In genomic region chr10:46002189-46002687, GRCh38 we compare ENCODE assay signal across 16 cellular contexts. TPM values are rescaled to one million over a fixed set of nuclear protein-coding genes. Genes with fewer than 3 reads are reported as not detected.
DNase-seq lines count a peak whose midpoint lies in the region; ATAC-seq, FAIRE-seq and TF ChIP-seq lines count a peak whose summit lies in the region.
"Not testable (repeated sequence)": the region's sequence is repeated elsewhere in the genome, so short reads cannot be mapped to it uniquely, and the experiment has no call there.
"Had no signal": no experiment of that assay in that cellular context is flagged by ENCODE, and none has a peak within 500 bp of the region (broad histone marks: within the 10 kb centered on the region; RNA-seq: fewer than 3 reads in every experiment).

No MANE protein-coding gene starts in this region.

- 0 out of 2 replicates have a peak overlapping the region, but pooled peaks have one; percentile 7 for H3K4me2 ChIP-seq in HepG2 (ENCODE audit: low read depth, low read length)
- not testable (repeated sequence) for H3K4me2 ChIP-seq in osteoblast (ENCODE audit: insufficient read depth, low read length)

- peaks cover 11% of the 10 kb centered on the region for H3K9me3 Mint-ChIP-seq in Caco-2 (ENCODE audit: unreplicated experiment)
- peaks cover 12% of the 10 kb centered on the region for H3K9me3 Mint-ChIP-seq in WTC11
- H3K9me3 Mint-ChIP-seq in activated naive CD4-positive, alpha-beta T cell treated with anti-CD3 and anti-CD28 coated beads, Interleukin-2, amount 50 U/mL, for 72 hours; immature natural killer cell; stimulated activated naive CD8-positive, alpha-beta T cell treated with anti-CD3 and anti-CD28 coated beads, Interleukin-15, Interleukin-2, amounts not matched to agents 100 ng/mL and 50 ng/mL, for 24 hours: not testable (repeated sequence)

- not testable (repeated sequence) for H3K9me3 ChIP-seq in Caco-2; HepG2 (ENCODE audit: low read length); osteoblast (ENCODE audit: low read depth, low read length)

- not testable (repeated sequence) for BruUV-seq in Caco-2 (replicated peaks; lab: Mats Ljungman, UMichigan); HepG2 (replicated peaks; lab: Mats Ljungman, UMichigan)

- not testable (repeated sequence) for H3K27me3 Mint-ChIP-seq in Caco-2 (ENCODE audit: insufficient read depth, unreplicated experiment); WTC11 (ENCODE audit: low read depth); immature natural killer cell (ENCODE audit: low read depth in 3 of 3); stimulated activated naive CD8-positive, alpha-beta T cell treated with anti-CD3 and anti-CD28 coated beads, Interleukin-15, Interleukin-2, amounts not matched to agents 100 ng/mL and 50 ng/mL, for 24 hours

- POLR2A ChIA-PET in Caco-2 (lab: Charles Lee): not testable (repeated sequence)
- POLR2A ChIA-PET in WTC11 (lab: Charles Lee) (interaction anchor here (0.6 kb wide), 1 partner anchor 12 kb away, joined by 4 read pairs; no protein-coding TSS in a partner anchor), HepG2 (lab: Yijun Ruan, JAX) (interaction anchor here (0.9 to 10.6 kb wide), 5 partner anchors 13 to 50 kb away, joined by 4 to 147 read pairs (median 7); no protein-coding TSS in a partner anchor)

- not testable (repeated sequence) for TF ChIP-seq POLR2A in HepG2 (IDR thresholded peaks at IDR 0.05; ENCODE audit: insufficient read depth in 1 of 2, low read depth in 2 of 2, low read length in 2 of 2)

- H3K4me1 Mint-ChIP-seq in Caco-2 (ENCODE audit: low read depth, unreplicated experiment) (peaks cover 27% of the 10 kb centered on the region), WTC11 (peaks cover 24% of the 10 kb centered on the region)
- not testable (repeated sequence) for H3K4me1 Mint-ChIP-seq in immature natural killer cell; stimulated activated naive CD8-positive, alpha-beta T cell treated with anti-CD3 and anti-CD28 coated beads, Interleukin-15, Interleukin-2, amounts not matched to agents 100 ng/mL and 50 ng/mL, for 24 hours (ENCODE audit: low read depth)

- not testable (repeated sequence) for H3K36me3 ChIP-seq in Caco-2 (ENCODE audit: control insufficient read depth, insufficient read depth, low read length)
- H3K36me3 ChIP-seq in HepG2 (replicated peaks in 1 of 2; ENCODE audit: control insufficient read depth in 1 of 2, insufficient read depth in 2 of 2, low read length in 2 of 2) (peaks cover 4 to 46% of the 10 kb centered on the region in 2 experiments), osteoblast (ENCODE audit: insufficient read depth, low read length) (peaks cover 76% of the 10 kb centered on the region)

- TF ChIP-seq RAD21 in HepG2 (CRISPR knock-in tag; IDR thresholded peaks at IDR 0.05): not testable (repeated sequence)

- not testable (repeated sequence) for H3K9ac ChIP-seq in HepG2 (ENCODE audit: insufficient read depth, low read depth, low read length)

- not testable (repeated sequence) for H2AFZ ChIP-seq in HepG2 (ENCODE audit: low read length); osteoblast (ENCODE audit: low read length)

- not testable (repeated sequence) for ATAC-seq in WTC11; activated naive CD4-positive, alpha-beta T cell treated with anti-CD3 and anti-CD28 coated beads, Interleukin-2, amount 50 U/mL, for 72 hours
- ATAC-seq in HepG2: peak; percentile 19

- H3K27me3 ChIP-seq in Caco-2 (replicated peaks; ENCODE audit: control insufficient read depth, insufficient read depth, low read length); HepG2 (ENCODE audit: control insufficient read depth in 1 of 2, insufficient read depth in 2 of 2, low read length in 2 of 2); osteoblast (ENCODE audit: insufficient read depth, low read length): not testable (repeated sequence)

- H3K36me3 Mint-ChIP-seq in Caco-2 (ENCODE audit: insufficient read depth, unreplicated experiment): peaks cover 96% of the 10 kb centered on the region
- H3K36me3 Mint-ChIP-seq in WTC11: peaks cover 81% of the 10 kb centered on the region
- H3K36me3 Mint-ChIP-seq in activated naive CD4-positive, alpha-beta T cell treated with anti-CD3 and anti-CD28 coated beads, Interleukin-2, amount 50 U/mL, for 72 hours: peaks cover 19 to 46% of the 10 kb centered on the region in 2 donors
- H3K36me3 Mint-ChIP-seq in immature natural killer cell: peaks cover 16 to 37% (median 21%) of the 10 kb centered on the region in 3 donors
- H3K36me3 Mint-ChIP-seq in stimulated activated naive CD8-positive, alpha-beta T cell treated with anti-CD3 and anti-CD28 coated beads, Interleukin-15, Interleukin-2, amounts not matched to agents 100 ng/mL and 50 ng/mL, for 24 hours (ENCODE audit: low read depth): peaks cover 79% of the 10 kb centered on the region

- not testable (repeated sequence) for H3K4me3 Mint-ChIP-seq in Caco-2 (ENCODE audit: unreplicated experiment); WTC11; immature natural killer cell; stimulated activated naive CD8-positive, alpha-beta T cell treated with anti-CD3 and anti-CD28 coated beads, Interleukin-15, Interleukin-2, amounts not matched to agents 100 ng/mL and 50 ng/mL, for 24 hours

- CTCF ChIA-PET in Caco-2 (lab: Charles Lee): interaction anchor here (1.3 kb wide), 1 partner anchor 21 kb away, joined by 6 read pairs; no protein-coding TSS in a partner anchor
- CTCF ChIA-PET in WTC11 (lab: Charles Lee); HepG2 (lab: Yijun Ruan, JAX; ENCODE audit: low intra/inter-chr PET ratio, low total read pairs): not testable (repeated sequence)

- 50% methylated on average over 7 of the region's 7 CpGs for WGBS in HepG2 (ENCODE audit: low lambda C conversion rate)

- FAIRE-seq in HepG2 (lab: Jason Lieb, UNC): not testable (repeated sequence)

- H3K4me1 ChIP-seq in Caco-2 (peaks cover 26% of the 10 kb centered on the region), HepG2 (ENCODE audit: insufficient read depth, low read length) (peaks cover 84% of the 10 kb centered on the region), osteoblast (ENCODE audit: insufficient read depth, low read length) (peaks cover 24% of the 10 kb centered on the region)

- DNase-seq in Caco-2; WTC11 (ENCODE audit: low spot score); activated naive CD4-positive, alpha-beta T cell treated with anti-CD3 and anti-CD28 coated beads, Interleukin-2, amount 50 U/mL, for 72 hours (ENCODE audit: low spot score in 2 of 2); immature natural killer cell; osteoblast (ENCODE audit: insufficient read length, low spot score, missing footprints): not testable (repeated sequence)
- peak; percentile 85 for DNase-seq in HepG2 (ENCODE audit: low spot score)

- TF ChIP-seq EP300 in HepG2 (IDR thresholded peaks at IDR 0.05; ENCODE audit: low read depth in 2 of 2, low read length in 2 of 2): peak in 1 of 2 experiments; percentile 75; a peak in 2 of 4 replicates
- TF ChIP-seq EP300 in HepG2 (CRISPR knock-in tag; IDR thresholded peaks at IDR 0.05; ENCODE audit: borderline replicate concordance): not testable (repeated sequence)

- not testable (repeated sequence) for H3K4me3 ChIP-seq in Caco-2 (ENCODE audit: low read depth, low read length); HepG2 (replicated peaks in 1 of 3; ENCODE audit: insufficient read depth in 1 of 3, low read depth in 2 of 3, low read length in 3 of 3); osteoblast (ENCODE audit: insufficient read depth, low read length)

- not testable (repeated sequence) for H4K20me1 ChIP-seq in HepG2 (ENCODE audit: insufficient read depth, low read length)
- H4K20me1 ChIP-seq in osteoblast (ENCODE audit: insufficient read depth, low read length): peaks cover 21% of the 10 kb centered on the region

- peak overlapping the region; percentile 56 for H3K27ac ChIP-seq in HepG2 (ENCODE audit: extremely low read length, insufficient read depth, low read length)
- peak overlapping the region; percentile 11 for H3K27ac ChIP-seq in osteoblast (ENCODE audit: low read depth, low read length)

- TF ChIP-seq CTCF in Caco-2 (IDR thresholded peaks at IDR 0.05; ENCODE audit: insufficient read depth in 1 of 2, low read depth in 1 of 2, low read length in 1 of 2, severe bottlenecking in 1 of 2, unreplicated experiment in 1 of 2); WTC11 (IDR thresholded peaks at IDR 0.05); HepG2 (CRISPR knock-in tag; IDR thresholded peaks at IDR 0.05); osteoblast (IDR thresholded peaks at IDR 0.05; ENCODE audit: extremely low read depth, low read depth, low read length): not testable (repeated sequence)

- intact Hi-C loops in Caco-2 (cut with micrococcal nuclease; ENCODE audit: unreplicated experiment); HepG2 (cut with micrococcal nuclease; ENCODE audit: unreplicated experiment): not testable (repeated sequence)

- H3K27ac Mint-ChIP-seq in Caco-2 (ENCODE audit: unreplicated experiment) (peak overlapping the region; percentile 46), immature natural killer cell (peak overlapping the region in 5 of 6 donors; percentile 5 to 61 (median 24))
- H3K27ac Mint-ChIP-seq in WTC11: not testable (repeated sequence)
- peak overlapping the region; percentile 39 to 71 for H3K27ac Mint-ChIP-seq in activated naive CD4-positive, alpha-beta T cell treated with anti-CD3 and anti-CD28 coated beads, Interleukin-2, amount 50 U/mL, for 72 hours
- H3K27ac Mint-ChIP-seq in stimulated activated naive CD8-positive, alpha-beta T cell treated with anti-CD3 and anti-CD28 coated beads, Interleukin-15, Interleukin-2, amounts not matched to agents 100 ng/mL and 50 ng/mL, for 24 hours: peak overlapping the region; percentile 67

- H3K79me2 ChIP-seq in HepG2 (ENCODE audit: insufficient read depth, low read length): not testable (repeated sequence)
- peaks cover 16% of the 10 kb centered on the region for H3K79me2 ChIP-seq in osteoblast (ENCODE audit: insufficient read depth, low read length)

- in situ Hi-C loops in HepG2 (cut with HindIII; ENCODE audit: extremely low pct_ligation_motif_present, low pct_unique_long_range_greater_than_20kb): not testable (repeated sequence)

RNA-seq across cellular contexts. Expression of gene NCOA4, which starts 28.2 kb away (rescaled TPM):
- total RNA-seq in Caco-2 (2022): 139 and 142 TPM in 2 replicates
- total RNA-seq in WTC11 (2021): 64.6 to 69.4 TPM (median 64.7 TPM) in 3 replicates
- total RNA-seq in activated naive CD4-positive, alpha-beta T cell treated with anti-CD3 and anti-CD28 coated beads, Interleukin-2, amount 50 U/mL, for 72 hours: 100 to 1,000 TPM in 1 of 2 donors, 10 to 100 TPM in 1; 90.0 to 128 TPM
- polyA plus RNA-seq in immature natural killer cell: 100 to 1,000 TPM; 188 to 323 (median 196) TPM
- 306 and 519 TPM in 2 replicates for total RNA-seq in HepG2 (2016; rRNA removed; fragmentation: Illumina TruSeq; extraction: Trizol)
- total RNA-seq in HepG2 (2016; cell fraction: cytosol; rRNA removed; fragmentation: Illumina TruSeq; extraction: Trizol; ENCODE audit: low read depth): 41.5 and 47.9 TPM in 2 replicates
- 301 and 511 TPM in 2 replicates for total RNA-seq in HepG2 (2016; cell fraction: insoluble cytoplasmic fraction; rRNA removed; fragmentation: Illumina TruSeq; extraction: Trizol)
- total RNA-seq in HepG2 (2016; cell fraction: membrane; rRNA removed; fragmentation: Illumina TruSeq; extraction: Trizol): 139 and 156 TPM in 2 replicates
- total RNA-seq in HepG2 (2016; cell fraction: nucleus; rRNA removed; fragmentation: Illumina TruSeq; extraction: Trizol): 164 and 168 TPM in 2 replicates
- 324 and 400 TPM in 2 replicates for polyA plus RNA-seq in HepG2 (2011; rRNA removed)
- polyA plus RNA-seq in HepG2 (2011; cell fraction: cytosol; rRNA removed): 198 and 289 TPM in 2 replicates
- 115 and 150 TPM in 2 replicates for polyA plus RNA-seq in HepG2 (2011; cell fraction: nucleus; rRNA removed)
- 250 and 343 TPM in 2 replicates for polyA plus RNA-seq in HepG2 (2012)
- 15.2 and 17.3 TPM in 2 replicates for polyA plus RNA-seq in HepG2 (2016; cell fraction: cytosol; fragmentation: Illumina TruSeq; extraction: Trizol; ENCODE audit: low read depth)
- polyA plus RNA-seq in HepG2 (2016; cell fraction: insoluble cytoplasmic fraction; fragmentation: Illumina TruSeq; extraction: Trizol; ENCODE audit: low read depth): 352 and 368 TPM in 2 replicates
- polyA plus RNA-seq in HepG2 (2016; cell fraction: membrane; fragmentation: Illumina TruSeq; extraction: Trizol; ENCODE audit: low read depth): 48.5 and 57.6 TPM in 2 replicates
- polyA plus RNA-seq in HepG2 (2016; cell fraction: nucleus; fragmentation: Illumina TruSeq; extraction: Trizol; ENCODE audit: insufficient read depth, low read depth): 161 and 162 TPM in 2 replicates
- 203 and 487 TPM in 2 replicates for polyA minus RNA-seq in HepG2 (2011; rRNA and poly(A)+ RNA removed; ENCODE audit: low replicate concordance)
- 356 and 419 TPM in 2 replicates for polyA minus RNA-seq in HepG2 (2011; cell fraction: cytosol; rRNA and poly(A)+ RNA removed)
- polyA minus RNA-seq in HepG2 (2011; cell fraction: nucleus; rRNA and poly(A)+ RNA removed): 163 and 303 TPM in 2 replicates
- total RNA-seq in osteoblast: 260 TPM in 2 replicates

RNA-seq across cellular contexts. Expression of gene TIMM23, which starts 29.9 kb away (rescaled TPM):
- total RNA-seq in Caco-2 (2022): 141 and 142 TPM in 2 replicates
- 84.8 to 99.0 TPM (median 86.8 TPM) in 3 replicates for total RNA-seq in WTC11 (2021)
- 10 to 100 TPM; 49.6 to 70.6 TPM for total RNA-seq in activated naive CD4-positive, alpha-beta T cell treated with anti-CD3 and anti-CD28 coated beads, Interleukin-2, amount 50 U/mL, for 72 hours
- polyA plus RNA-seq in immature natural killer cell: 10 to 100 TPM; 51.5 to 84.7 (median 70.4) TPM
- total RNA-seq in HepG2 (2016; rRNA removed; fragmentation: Illumina TruSeq; extraction: Trizol): 98.6 and 105 TPM in 2 replicates
- total RNA-seq in HepG2 (2016; cell fraction: cytosol; rRNA removed; fragmentation: Illumina TruSeq; extraction: Trizol; ENCODE audit: low read depth): 38.4 and 41.4 TPM in 2 replicates
- total RNA-seq in HepG2 (2016; cell fraction: insoluble cytoplasmic fraction; rRNA removed; fragmentation: Illumina TruSeq; extraction: Trizol): 102 and 111 TPM in 2 replicates
- total RNA-seq in HepG2 (2016; cell fraction: membrane; rRNA removed; fragmentation: Illumina TruSeq; extraction: Trizol): 49.4 and 51.1 TPM in 2 replicates
- 65.9 and 68.3 TPM in 2 replicates for total RNA-seq in HepG2 (2016; cell fraction: nucleus; rRNA removed; fragmentation: Illumina TruSeq; extraction: Trizol)
- polyA plus RNA-seq in HepG2 (2011; rRNA removed): 59.1 and 80.2 TPM in 2 replicates
- 55.4 and 78.1 TPM in 2 replicates for polyA plus RNA-seq in HepG2 (2011; cell fraction: cytosol; rRNA removed)
- polyA plus RNA-seq in HepG2 (2011; cell fraction: nucleus; rRNA removed): 19.7 and 23.5 TPM in 2 replicates
- 63.5 and 76.7 TPM in 2 replicates for polyA plus RNA-seq in HepG2 (2012)
- 32.7 and 33.7 TPM in 2 replicates for polyA plus RNA-seq in HepG2 (2016; cell fraction: cytosol; fragmentation: Illumina TruSeq; extraction: Trizol; ENCODE audit: low read depth)
- 126 and 140 TPM in 2 replicates for polyA plus RNA-seq in HepG2 (2016; cell fraction: insoluble cytoplasmic fraction; fragmentation: Illumina TruSeq; extraction: Trizol; ENCODE audit: low read depth)
- polyA plus RNA-seq in HepG2 (2016; cell fraction: membrane; fragmentation: Illumina TruSeq; extraction: Trizol; ENCODE audit: low read depth): 42.9 and 45.4 TPM in 2 replicates
- 119 and 120 TPM in 2 replicates for polyA plus RNA-seq in HepG2 (2016; cell fraction: nucleus; fragmentation: Illumina TruSeq; extraction: Trizol; ENCODE audit: insufficient read depth, low read depth)
- polyA minus RNA-seq in HepG2 (2011; rRNA and poly(A)+ RNA removed; ENCODE audit: low replicate concordance): 27.0 and 73.4 TPM in 2 replicates
- polyA minus RNA-seq in HepG2 (2011; cell fraction: cytosol; rRNA and poly(A)+ RNA removed): 35.2 and 36.4 TPM in 2 replicates
- polyA minus RNA-seq in HepG2 (2011; cell fraction: nucleus; rRNA and poly(A)+ RNA removed): 32.4 and 33.3 TPM in 2 replicates
- total RNA-seq in osteoblast: 60.4 and 62.6 TPM in 2 replicates

RNA-seq across cellular contexts. Expression of gene MSMB, which starts 43.8 kb away (rescaled TPM):
- 0.84 and 4.0 TPM in 2 replicates for total RNA-seq in Caco-2 (2022)
- not detected in 3 replicates for total RNA-seq in WTC11 (2021)
- not detected for total RNA-seq in activated naive CD4-positive, alpha-beta T cell treated with anti-CD3 and anti-CD28 coated beads, Interleukin-2, amount 50 U/mL, for 72 hours
- polyA plus RNA-seq in immature natural killer cell: not detected
- not detected in 2 replicates for total RNA-seq in HepG2 (2016; rRNA removed; fragmentation: Illumina TruSeq; extraction: Trizol)
- total RNA-seq in HepG2 (2016; cell fraction: cytosol; rRNA removed; fragmentation: Illumina TruSeq; extraction: Trizol; ENCODE audit: low read depth): not detected in 2 replicates
- total RNA-seq in HepG2 (2016; cell fraction: insoluble cytoplasmic fraction; rRNA removed; fragmentation: Illumina TruSeq; extraction: Trizol): not detected in 2 replicates
- total RNA-seq in HepG2 (2016; cell fraction: membrane; rRNA removed; fragmentation: Illumina TruSeq; extraction: Trizol): not detected in 2 replicates
- total RNA-seq in HepG2 (2016; cell fraction: nucleus; rRNA removed; fragmentation: Illumina TruSeq; extraction: Trizol): not detected in 2 replicates
- polyA plus RNA-seq in HepG2 (2011; rRNA removed): 0.84 and 1.3 TPM in 2 replicates
- not detected in 2 replicates for polyA plus RNA-seq in HepG2 (2011; cell fraction: cytosol; rRNA removed)
- polyA plus RNA-seq in HepG2 (2011; cell fraction: nucleus; rRNA removed): not detected in 2 replicates
- polyA plus RNA-seq in HepG2 (2012): 4.1 and 8.1 TPM in 2 replicates
- not detected in 2 replicates for polyA plus RNA-seq in HepG2 (2016; cell fraction: cytosol; fragmentation: Illumina TruSeq; extraction: Trizol; ENCODE audit: low read depth)
- not detected in 2 replicates for polyA plus RNA-seq in HepG2 (2016; cell fraction: insoluble cytoplasmic fraction; fragmentation: Illumina TruSeq; extraction: Trizol; ENCODE audit: low read depth)
- polyA plus RNA-seq in HepG2 (2016; cell fraction: membrane; fragmentation: Illumina TruSeq; extraction: Trizol; ENCODE audit: low read depth): not detected in 2 replicates
- not detected in 2 replicates for polyA plus RNA-seq in HepG2 (2016; cell fraction: nucleus; fragmentation: Illumina TruSeq; extraction: Trizol; ENCODE audit: insufficient read depth, low read depth)
- not detected in 2 replicates for polyA minus RNA-seq in HepG2 (2011; rRNA and poly(A)+ RNA removed; ENCODE audit: low replicate concordance)
- not detected in 2 replicates for polyA minus RNA-seq in HepG2 (2011; cell fraction: cytosol; rRNA and poly(A)+ RNA removed)
- not detected in 2 replicates for polyA minus RNA-seq in HepG2 (2011; cell fraction: nucleus; rRNA and poly(A)+ RNA removed)
- not detected in 2 replicates for total RNA-seq in osteoblast
- total RNA-seq: A172; A673; CD8-positive, alpha-beta T cell; Daoy; G401; GM23338; H4; H9 had no signal
- polyA plus RNA-seq: BJ, GM23338 had no signal
